In genomic region chr1:214638997-214639396, GRCh38 we compare ENCODE assay signal across 19 cellular contexts. TPM values are rescaled to one million over a fixed set of nuclear protein-coding genes. Genes with fewer than 3 reads are reported as not detected.
DNase-seq lines count a peak whose midpoint lies in the region; ATAC-seq and TF ChIP-seq lines count a peak whose summit lies in the region.
"Had no signal": no experiment of that assay in that cellular context is flagged by ENCODE, and none has a peak within 500 bp of the region (broad histone marks: within the 10 kb centered on the region; RNA-seq: fewer than 3 reads in every experiment).

No MANE protein-coding gene starts in this region.

- H3K27me3 ChIP-seq in IMR-90 (ENCODE audit: control insufficient read depth, insufficient read depth, low read length), result no peaks in the 10 kb centered on the region
- no peaks in the 10 kb centered on the region for H3K27me3 ChIP-seq in osteoblast (ENCODE audit: insufficient read depth, low read length)

- no peak overlapping the region for H2AFZ ChIP-seq in IMR-90 (replicated peaks; ENCODE audit: low read length, poor library complexity)
- H2AFZ ChIP-seq in osteoblast (ENCODE audit: low read length), result peak overlapping the region; percentile 58
- H2AFZ ChIP-seq: PC-9 had no signal

- TF ChIP-seq CTCF in IMR-90 (conservative IDR thresholded peaks at IDR 0.05; ENCODE audit: low read depth, low read length) (no peak), osteoblast (IDR thresholded peaks at IDR 0.05; ENCODE audit: extremely low read depth, low read depth, low read length) (no peak)

- H3K9me3 ChIP-seq in IMR-90 (ENCODE audit: control insufficient read depth, insufficient read depth, low read length), result no peaks in the 10 kb centered on the region
- H3K9me3 ChIP-seq in osteoblast (ENCODE audit: low read depth, low read length), result no peaks in the 10 kb centered on the region

- H3K4me1 ChIP-seq in IMR-90 (ENCODE audit: control insufficient read depth, insufficient read depth, low read length) (peaks cover 10% of the 10 kb centered on the region; the same call in 1 of the 2 replicates), osteoblast (ENCODE audit: insufficient read depth, low read length) (peaks cover 13% of the 10 kb centered on the region)

- in situ Hi-C loops in IMR-90 (cut with MboI; ENCODE audit: low sequenced_read_pairs), result no loop called here

- H3K9me3 Mint-ChIP-seq in stimulated activated naive CD8-positive, alpha-beta T cell treated with anti-CD3 and anti-CD28 coated beads, Interleukin-15, Interleukin-2, amounts not matched to agents 100 ng/mL and 50 ng/mL, for 24 hours, result no peaks in the 10 kb centered on the region
- H3K9me3 Mint-ChIP-seq: CD8-positive, alpha-beta memory T cell had no signal

- peaks cover 32% of the 10 kb centered on the region for H3K4me1 Mint-ChIP-seq in stimulated activated naive CD8-positive, alpha-beta T cell treated with anti-CD3 and anti-CD28 coated beads, Interleukin-15, Interleukin-2, amounts not matched to agents 100 ng/mL and 50 ng/mL, for 24 hours (ENCODE audit: low read depth)
- H3K4me1 Mint-ChIP-seq: B cell had no signal

- H3K4me3 ChIP-seq in IMR-90 (ENCODE audit: insufficient read depth, low read depth, low read length) (no peak overlapping the region), osteoblast (ENCODE audit: insufficient read depth, low read length) (no peak overlapping the region)
- H3K4me3 ChIP-seq: K562, PC-9 had no signal

- no CpG with 5 or more reads among the region's 3 CpGs for WGBS in IMR-90 (ENCODE audit: extremely low coverage in 2 of 2, insufficient read length in 1 of 2), 2 experiments

- no TSS peak for BruUV-seq in IMR-90 (replicated peaks; lab: Mats Ljungman, UMichigan)

- peak overlapping the region; percentile 43 for H3K27ac Mint-ChIP-seq in stimulated activated naive CD8-positive, alpha-beta T cell treated with anti-CD3 and anti-CD28 coated beads, Interleukin-15, Interleukin-2, amounts not matched to agents 100 ng/mL and 50 ng/mL, for 24 hours
- H3K27ac Mint-ChIP-seq: B cell had no signal

- H2BK20ac ChIP-seq in IMR-90 (ENCODE audit: low read depth, low read length), result peak overlapping the region; percentile 61; the same call in 1 of the 2 replicates

- peak overlapping the region; percentile 71 for H2BK5ac ChIP-seq in IMR-90 (ENCODE audit: low read depth, low read length, poor library complexity, severe bottlenecking)

- peak overlapping the region; percentile 36 for H2BK120ac ChIP-seq in IMR-90 (ENCODE audit: low read depth, low read length)

- H2AK9ac ChIP-seq in IMR-90 (replicated peaks; ENCODE audit: low read depth, low read length, poor library complexity), result no peak overlapping the region

- peak overlapping the region; percentile 4; the same call in 1 of the 2 replicates for H3K18ac ChIP-seq in IMR-90 (ENCODE audit: low read depth, low read length)

- 0 out of 2 replicates have a peak, but pooled peaks cover 5% of the 10 kb centered on the region for H3K9me1 ChIP-seq in IMR-90 (ENCODE audit: insufficient read depth, low read length)

- peaks cover 46% of the 10 kb centered on the region for H3K36me3 Mint-ChIP-seq in stimulated activated naive CD8-positive, alpha-beta T cell treated with anti-CD3 and anti-CD28 coated beads, Interleukin-15, Interleukin-2, amounts not matched to agents 100 ng/mL and 50 ng/mL, for 24 hours (ENCODE audit: low read depth)
- H3K36me3 Mint-ChIP-seq: CD8-positive, alpha-beta memory T cell had no signal

- H3K79me1 ChIP-seq in IMR-90 (ENCODE audit: low read depth in 1 of 2, low read length in 2 of 2), result peaks cover 29 to 49% of the 10 kb centered on the region in 2 experiments

- POLR2A ChIA-PET in IMR-90 (lab: Charles Lee; ENCODE audit: unreplicated experiment), result no interaction called here

- peak overlapping the region; percentile 3; the same call in 1 of the 2 replicates for H4K5ac ChIP-seq in IMR-90 (ENCODE audit: low read depth, low read length)

- H3K4me2 ChIP-seq in IMR-90 (ENCODE audit: low read depth, low read length) (peak overlapping the region; percentile 30; the same call in 1 of the 2 replicates), osteoblast (ENCODE audit: insufficient read depth, low read length) (no peak overlapping the region)
- H3K4me2 ChIP-seq: PC-9 had no signal

- dilution Hi-C loops in IMR-90 (cut with HindIII; ENCODE audit: low sequenced_read_pairs, unreplicated experiment), result no loop called here

- H3K14ac ChIP-seq in IMR-90 (replicated peaks; ENCODE audit: low read depth, low read length), result peak overlapping the region; percentile 49; the same call in 1 of the 2 replicates

- H3K27me3 Mint-ChIP-seq in stimulated activated naive CD8-positive, alpha-beta T cell treated with anti-CD3 and anti-CD28 coated beads, Interleukin-15, Interleukin-2, amounts not matched to agents 100 ng/mL and 50 ng/mL, for 24 hours, result no peaks in the 10 kb centered on the region
- H3K27me3 Mint-ChIP-seq: B cell; CD8-positive, alpha-beta memory T cell had no signal

- CTCF ChIA-PET in IMR-90 (lab: Yijun Ruan, JAX), result interaction anchor here (0.9 to 1.3 kb wide), 3 partner anchors 11 to 425 kb away, joined by 4 to 6 read pairs (median 4); no protein-coding TSS in a partner anchor

- H3K23ac ChIP-seq in IMR-90 (ENCODE audit: low read depth, low read length), result peak overlapping the region; percentile 54

- no peak for TF ChIP-seq RAD21 in IMR-90 (IDR thresholded peaks at IDR 0.05; ENCODE audit: low read length)

- H4K91ac ChIP-seq in IMR-90 (ENCODE audit: insufficient read depth, low read depth, low read length), result no peak overlapping the region

- intact Hi-C loops in IMR-90 (cut with micrococcal nuclease), result no loop called here

- H3K4ac ChIP-seq in IMR-90 (ENCODE audit: low read depth, low read length), result peak overlapping the region; percentile 41; the same call in 1 of the 2 replicates

- peak overlapping the region in 1 of 2 experiments; percentile 53; a peak in 2 of 4 replicates for H4K8ac ChIP-seq in IMR-90 (ENCODE audit: low read depth in 2 of 2, low read length in 2 of 2)

- peak overlapping the region; percentile 27; the same call in 1 of the 2 replicates for H2AK5ac ChIP-seq in IMR-90 (ENCODE audit: low read depth, low read length)

- H4K20me1 ChIP-seq in IMR-90 (ENCODE audit: insufficient read depth, low read length), result no peaks in the 10 kb centered on the region
- H4K20me1 ChIP-seq in osteoblast (ENCODE audit: insufficient read depth, low read length), result no peaks in the 10 kb centered on the region

- no peak for DNase-seq in stimulated activated naive CD8-positive, alpha-beta T cell treated with anti-CD3 and anti-CD28 coated beads, Interleukin-15, Interleukin-2, amounts not matched to agents 100 U/mL and 50 U/mL, for 24 hours
- peak; percentile 76 for DNase-seq in IMR-90
- peak; percentile 8 for DNase-seq in astrocyte of the hippocampus (ENCODE audit: low read depth, low spot score)
- DNase-seq in osteoblast (ENCODE audit: insufficient read length, low spot score, missing footprints), result no peak
- DNase-seq in SKM-1 (lab: John Stamatoyannopoulos, UW; ENCODE audit: unreplicated experiment), result no peak
- no peak for DNase-seq in stimulated activated naive CD4-positive, alpha-beta T cell (lab: John Stamatoyannopoulos, UW)
- DNase-seq in NCI-H2081 treated with DMSO at 0.1 percent for 48 hours (lab: John Stamatoyannopoulos, UW), result no peak
- DNase-seq: DMS79, GF-D8, GOT3, MV-4-11, NCI-H1436, NCI-H2081, NCI-H524, PC-9 had no signal

- ATAC-seq in stimulated activated naive CD8-positive, alpha-beta T cell treated with anti-CD3 and anti-CD28 coated beads, Interleukin-15, Interleukin-2, amounts not matched to agents 100 U/mL and 50 U/mL, for 24 hours, result no peak
- ATAC-seq in IMR-90 (ENCODE audit: low read depth), result peak; percentile 62
- ATAC-seq: K562 had no signal

- H3K4me3 Mint-ChIP-seq in stimulated activated naive CD8-positive, alpha-beta T cell treated with anti-CD3 and anti-CD28 coated beads, Interleukin-15, Interleukin-2, amounts not matched to agents 100 ng/mL and 50 ng/mL, for 24 hours, result no peak overlapping the region
- H3K4me3 Mint-ChIP-seq: B cell had no signal

- H2BK15ac ChIP-seq in IMR-90 (ENCODE audit: low read depth, low read length), result peak overlapping the region; percentile 2; the same call in 1 of the 3 replicates

- H3K36me3 ChIP-seq in IMR-90 (ENCODE audit: control insufficient read depth, insufficient read depth, low read length) (no peaks in the 10 kb centered on the region), osteoblast (ENCODE audit: insufficient read depth, low read length) (peaks cover 20% of the 10 kb centered on the region)

- H3K27ac ChIP-seq in IMR-90 (ENCODE audit: insufficient read depth, low read length) (peak overlapping the region; percentile 20; the same call in 1 of the 2 replicates), osteoblast (ENCODE audit: low read depth, low read length) (no peak overlapping the region)
- H3K27ac ChIP-seq: PC-9 had no signal

- no peak overlapping the region for H3K56ac ChIP-seq in IMR-90 (ENCODE audit: extremely low read depth, insufficient read depth, low read length)

- H3K79me2 ChIP-seq in osteoblast (ENCODE audit: insufficient read depth, low read length), result peaks cover 14% of the 10 kb centered on the region

- no peak for TF ChIP-seq POLR2A in IMR-90 (IDR thresholded peaks at IDR 0.05; ENCODE audit: low read depth, low read length)

- no peak overlapping the region for H3K9ac ChIP-seq in IMR-90 (ENCODE audit: low read depth, low read length)

TF ChIP-seq in IMR-90, 13 proteins besides CTCF, POLR2A, EP300 and RAD21:
- TF ChIP-seq FOS (IDR thresholded peaks at IDR 0.05; ENCODE audit: low read depth, low read length) (peak; percentile 68), SMC3 (IDR thresholded peaks at IDR 0.05; ENCODE audit: low read depth, low read length) (no peak), CEBPB (IDR thresholded peaks at IDR 0.05; ENCODE audit: low read depth, low read length) (peak; percentile 60; the same call in 1 of the 2 replicates), BHLHE40 (IDR thresholded peaks at IDR 0.05; ENCODE audit: low read depth, low read length) (0 out of 2 replicates have a peak, but pooled peaks have one; percentile 13)

RNA-seq across cellular contexts. Expression of gene CENPF, which starts 36.0 kb away (rescaled TPM):
- total RNA-seq in IMR-90 (2012; rRNA removed) (51.8 and 80.0 TPM in 2 replicates), osteoblast (8.3 and 8.5 TPM in 2 replicates)
- polyA plus RNA-seq in IMR-90 (2012; rRNA removed), result 17.4 and 20.9 TPM in 2 replicates
- polyA plus RNA-seq in IMR-90 (2012; cell fraction: cytosol; rRNA removed), result 1.3 and 2.8 TPM in 2 replicates
- 1.9 and 10.4 TPM in 2 replicates for polyA plus RNA-seq in IMR-90 (2012; cell fraction: nucleus; rRNA removed; ENCODE audit: low replicate concordance)

Comparison
In these comparisons a context has a peak if more than half of its experiments do, and no peak if none do; other contexts are left out.
1. DNase-seq: peak in IMR-90 (single experiment) and astrocyte of the hippocampus (single experiment); none in stimulated activated naive CD8-positive, alpha-beta T cell treated with anti-CD3 and anti-CD28 coated beads, Interleukin-15, Interleukin-2, amounts not matched to agents 100 U/mL and 50 U/mL, for 24 hours (single experiment), osteoblast (single experiment), SKM-1 (single experiment), stimulated activated naive CD4-positive, alpha-beta T cell (0 of 6) and NCI-H2081 treated with DMSO at 0.1 percent for 48 hours (single experiment).